Comparison of ENCODE assay signal across 9 cellular contexts in genomic region chr5:178590924-178591423, GRCh38.
A peak's percentile ranks its signal among the peaks of the same experiment; 100 is the strongest.
DNase-seq lines count a peak whose midpoint lies in the region; ATAC-seq and TF ChIP-seq lines count a peak whose summit lies in the region.
"Had no signal": no experiment of that assay in that cellular context is flagged by ENCODE, and none has a peak within 500 bp of the region (broad histone marks: within the 10 kb centered on the region; RNA-seq: fewer than 3 reads in every experiment).

No MANE protein-coding gene starts in this region.

- H3K36me3 Mint-ChIP-seq in T-helper 2 cell treated with Interferon-gamma antibody and Interleukin-4, amounts not matched to agents 5 μg/mL and 100 μg/mL, for 36 hours (ENCODE audit: low read depth): peaks cover 13% of the 10 kb centered on the region

- 0 out of 2 replicates have a peak, but pooled peaks cover 11% of the 10 kb centered on the region for H3K4me1 ChIP-seq in iPS-20b (ENCODE audit: insufficient read depth, low read length)

- no peak overlapping the region for H3K27ac Mint-ChIP-seq in T-helper 2 cell treated with Interferon-gamma antibody and Interleukin-4, amounts not matched to agents 5 μg/mL and 100 μg/mL, for 36 hours
- no peak overlapping the region for H3K27ac Mint-ChIP-seq in stimulated activated naive CD8-positive, alpha-beta T cell treated with anti-CD3 and anti-CD28 coated beads, Interleukin-15, amount 100 ng/mL, for 72 hours

- peaks cover 14% of the 10 kb centered on the region for H3K9me3 ChIP-seq in iPS-20b (ENCODE audit: insufficient read depth, low read depth, low read length)

- TF ChIP-seq CTCF in astrocyte of the cerebellum (IDR thresholded peaks at IDR 0.05; ENCODE audit: low read depth, low read length, missing control alignments): no peak

- H3K27ac ChIP-seq in iPS-20b (ENCODE audit: low read length): no peak overlapping the region

- H3K4me3 Mint-ChIP-seq in T-helper 2 cell treated with Interferon-gamma antibody and Interleukin-4, amounts not matched to agents 5 μg/mL and 100 μg/mL, for 36 hours: peak overlapping the region; percentile 71
- peak overlapping the region; percentile 69 to 82 for H3K4me3 Mint-ChIP-seq in stimulated activated naive CD8-positive, alpha-beta T cell treated with anti-CD3 and anti-CD28 coated beads, Interleukin-15, amount 100 ng/mL, for 72 hours

- no peak overlapping the region for H3K9ac ChIP-seq in iPS-20b (ENCODE audit: low read depth, low read length)

- peaks cover 48% of the 10 kb centered on the region for H3K27me3 ChIP-seq in iPS-20b (ENCODE audit: insufficient read depth, low read length)

- H3K9me3 Mint-ChIP-seq in T-helper 2 cell treated with Interferon-gamma antibody and Interleukin-4, amounts not matched to agents 5 μg/mL and 100 μg/mL, for 36 hours: peaks cover 22% of the 10 kb centered on the region
- peaks cover 22 to 24% of the 10 kb centered on the region in 2 donors for H3K9me3 Mint-ChIP-seq in stimulated activated naive CD8-positive, alpha-beta T cell treated with anti-CD3 and anti-CD28 coated beads, Interleukin-15, amount 100 ng/mL, for 72 hours

- no peak for DNase-seq in T-helper 2 cell treated with Interferon-gamma antibody and Interleukin-4, amounts not matched to agents 5 μg/mL and 100 μg/mL, for 36 hours (ENCODE audit: low spot score)
- DNase-seq in T-helper 2 cell (no peak), astrocyte of the cerebellum (ENCODE audit: low read depth) (no peak), NCI-H1092 treated with DMSO at 0.1 percent for 48 hours (lab: John Stamatoyannopoulos, UW) (no peak), GDM1 (lab: John Stamatoyannopoulos, UW) (no peak)
- no peak for DNase-seq in stimulated activated naive CD8-positive, alpha-beta T cell treated with anti-CD3 and anti-CD28 coated beads, Interleukin-15, amount 100 ng/mL, for 72 hours
- no peak for DNase-seq in activated CD4-positive, alpha-beta T cell treated with anti-CD3 and anti-CD28 coated beads, Interleukin-2, amount 50 U/mL, for 48 hours
- DNase-seq: T1000 had no signal

- no peak for ATAC-seq in stimulated activated naive CD8-positive, alpha-beta T cell treated with anti-CD3 and anti-CD28 coated beads, Interleukin-15, amount 100 ng/mL, for 72 hours

- in situ Hi-C loops in astrocyte of the cerebellum (cut with HindIII; ENCODE audit: low sequenced_read_pairs): loop anchor here (25.0 kb wide), 1 partner anchor 304 kb away; no protein-coding TSS in a partner anchor

- no peaks in the 10 kb centered on the region for H3K36me3 ChIP-seq in iPS-20b (ENCODE audit: insufficient read depth, low read depth, low read length)

- H3K4me3 ChIP-seq in astrocyte of the cerebellum (ENCODE audit: low read depth, low read length): peak overlapping the region; percentile 40
- H3K4me3 ChIP-seq in iPS-20b (ENCODE audit: low read length): peak overlapping the region; percentile 72; the same call in 1 of the 2 replicates

- peaks cover 49% of the 10 kb centered on the region for H3K27me3 Mint-ChIP-seq in T-helper 2 cell treated with Interferon-gamma antibody and Interleukin-4, amounts not matched to agents 5 μg/mL and 100 μg/mL, for 36 hours (ENCODE audit: low read depth)
- peaks cover 59% of the 10 kb centered on the region for H3K27me3 Mint-ChIP-seq in stimulated activated naive CD8-positive, alpha-beta T cell treated with anti-CD3 and anti-CD28 coated beads, Interleukin-15, amount 100 ng/mL, for 72 hours

- peaks cover 4% of the 10 kb centered on the region for H3K4me1 Mint-ChIP-seq in T-helper 2 cell treated with Interferon-gamma antibody and Interleukin-4, amounts not matched to agents 5 μg/mL and 100 μg/mL, for 36 hours (ENCODE audit: low read depth)
- H3K4me1 Mint-ChIP-seq in stimulated activated naive CD8-positive, alpha-beta T cell treated with anti-CD3 and anti-CD28 coated beads, Interleukin-15, amount 100 ng/mL, for 72 hours: peaks cover 19% of the 10 kb centered on the region
